In the genomic region with DNA sequence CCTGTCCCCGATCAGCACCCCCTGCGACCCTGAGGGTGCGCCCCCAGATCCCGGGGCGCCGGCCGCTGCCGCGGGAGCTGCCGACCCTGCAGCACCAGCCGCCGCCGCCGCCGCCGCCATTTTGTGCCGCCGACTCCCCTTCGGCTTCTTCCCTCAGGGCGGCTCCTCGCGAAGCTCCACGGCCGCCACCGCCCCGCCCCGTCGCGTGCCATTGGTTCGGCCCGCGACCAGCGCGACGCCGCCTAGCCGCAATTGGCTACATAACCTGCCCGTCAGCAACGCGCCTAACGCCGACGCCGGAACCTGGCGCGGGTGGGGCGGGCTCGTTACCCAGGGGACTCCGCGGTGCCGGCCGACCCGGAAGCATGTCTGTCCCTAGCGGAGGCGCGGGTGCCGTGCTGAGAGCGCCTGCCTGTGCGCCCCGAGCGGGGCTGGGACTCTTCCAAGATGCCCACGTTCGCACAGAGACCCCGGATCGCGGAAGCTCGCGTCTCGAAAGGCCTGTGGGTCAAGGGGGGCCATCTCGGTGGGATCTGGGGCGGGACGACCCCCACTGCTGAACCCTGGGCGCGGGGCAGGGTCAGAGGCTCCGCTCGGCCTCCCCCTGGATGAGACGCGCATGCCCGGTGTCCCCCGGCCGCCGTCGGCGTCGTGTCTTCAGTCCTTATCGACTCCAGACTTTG, we compare ENCODE assay signal across 8 cellular contexts. TPM values are rescaled to one million over a fixed set of nuclear protein-coding genes. Genes with fewer than 3 reads are reported as not detected.
DNase-seq lines count a peak whose midpoint lies in the region; ATAC-seq and TF ChIP-seq lines count a peak whose summit lies in the region.

Gene CCNL2, minus strand, starts transcription at position 149 of the 683 bp plus-strand sequence. Its CDS starts 29 bp downstream, at position 120.

- POLR2A ChIA-PET in CD4-positive, alpha-beta T cell (lab: Charles Lee), result interaction anchor here (0.6 to 4.2 kb wide), 18 partner anchors 9 to 510 kb away, joined by 3 to 80 read pairs (median 4); partner anchors contain the start of genes AURKAIP1, C1orf159, CDK11A and DVL1
- POLR2A ChIA-PET in activated CD4-positive, alpha-beta memory T cell treated with anti-CD3 and anti-CD28 coated beads for 36 hours (lab: Charles Lee), result interaction anchor here (0.8 to 2.6 kb wide), 6 partner anchors 8 to 112 kb away, joined by 3 to 17 read pairs (median 4); partner anchors contain the start of genes ATAD3A, AURKAIP1 and MRPL20

- no peaks in the 10 kb centered on the region for H3K9me3 Mint-ChIP-seq in CD4-positive, alpha-beta T cell
- H3K9me3 Mint-ChIP-seq in activated CD4-positive, alpha-beta memory T cell treated with anti-CD3 and anti-CD28 coated beads for 36 hours, result no peaks in the 10 kb centered on the region

- H3K4me3 ChIP-seq in dorsolateral prefrontal cortex, result peak within 1 kb of the TSS; percentile 78 to 100 (median 99)
- peak within 1 kb of the TSS; percentile 94 for H3K4me3 ChIP-seq in lower leg skin (ENCODE audit: low read depth, poor library complexity, severe bottlenecking)

- H3K27ac Mint-ChIP-seq in CD4-positive, alpha-beta T cell, result peak within 1 kb of the TSS; percentile 86
- peak within 1 kb of the TSS; percentile 90 for H3K27ac Mint-ChIP-seq in activated CD4-positive, alpha-beta memory T cell treated with anti-CD3 and anti-CD28 coated beads for 36 hours

- peak within 1 kb of the TSS; percentile 81 for H3K27ac ChIP-seq in CD4-positive, alpha-beta T cell (ENCODE audit: low read depth, low read length)
- H3K27ac ChIP-seq in dorsolateral prefrontal cortex, result peak within 1 kb of the TSS; percentile 58 to 96 (median 90)

- peak; percentile 95 for ATAC-seq in CD4-positive, alpha-beta T cell (ENCODE audit: poor library complexity)
- peak; percentile 86 for ATAC-seq in GM19438 (IDR thresholded peaks at IDR 0.05; ENCODE audit: low read depth, unreplicated experiment)
- ATAC-seq in HG03575 (IDR thresholded peaks at IDR 0.05; ENCODE audit: extremely low read depth, insufficient number of reproducible peaks, low FRiP score, unreplicated experiment), result peak; percentile 31

- CTCF ChIA-PET in CD4-positive, alpha-beta T cell (lab: Charles Lee), result interaction anchor here (1.0 to 2.0 kb wide), 6 partner anchors 9 to 75 kb away, joined by 3 to 11 read pairs (median 6); partner anchors contain the start of gene AURKAIP1
- CTCF ChIA-PET in activated CD4-positive, alpha-beta memory T cell treated with anti-CD3 and anti-CD28 coated beads for 36 hours (lab: Charles Lee), result interaction anchor here (0.6 to 4.2 kb wide), 11 partner anchors 9 to 298 kb away, joined by 3 to 21 read pairs (median 5); partner anchors contain the start of gene AURKAIP1

- peaks cover 74% of the 10 kb centered on the region for H3K36me3 Mint-ChIP-seq in CD4-positive, alpha-beta T cell (ENCODE audit: low read depth)
- H3K36me3 Mint-ChIP-seq in activated CD4-positive, alpha-beta memory T cell treated with anti-CD3 and anti-CD28 coated beads for 36 hours, result peaks cover 64% of the 10 kb centered on the region

- peak; percentile 45 for TF ChIP-seq CTCF in CD4-positive, alpha-beta T cell (IDR thresholded peaks at IDR 0.05)
- peak; percentile 23 to 80 (median 64) for TF ChIP-seq CTCF in dorsolateral prefrontal cortex (IDR thresholded peaks at IDR 0.05 in 54 of 56, conservative IDR thresholded peaks at IDR 0.05 in 2 of 56; ENCODE audit: low read depth in 1 of 56, partially characterized antibody in 56 of 56)
- TF ChIP-seq CTCF in lower leg skin (IDR thresholded peaks at IDR 0.05), result peak in 1 of 3 donors; percentile 51

- no peaks in the 10 kb centered on the region for H3K9me3 ChIP-seq in CD4-positive, alpha-beta T cell (ENCODE audit: control insufficient read depth, low read length)

- peaks cover 53% of the 10 kb centered on the region for H3K4me1 Mint-ChIP-seq in CD4-positive, alpha-beta T cell (ENCODE audit: low read depth)
- H3K4me1 Mint-ChIP-seq in activated CD4-positive, alpha-beta memory T cell treated with anti-CD3 and anti-CD28 coated beads for 36 hours (ENCODE audit: low read depth), result peaks cover 56% of the 10 kb centered on the region

- H3K4me3 Mint-ChIP-seq in CD4-positive, alpha-beta T cell, result peak within 1 kb of the TSS; percentile 92
- H3K4me3 Mint-ChIP-seq in activated CD4-positive, alpha-beta memory T cell treated with anti-CD3 and anti-CD28 coated beads for 36 hours, result peak within 1 kb of the TSS; percentile 89

- no peaks in the 10 kb centered on the region for H3K27me3 Mint-ChIP-seq in CD4-positive, alpha-beta T cell
- H3K27me3 Mint-ChIP-seq in activated CD4-positive, alpha-beta memory T cell treated with anti-CD3 and anti-CD28 coated beads for 36 hours, result no peaks in the 10 kb centered on the region

- intact Hi-C loops in CD4-positive, alpha-beta T cell (cut with DNase I, micrococcal nuclease), result loop anchor here (1.0 to 5.0 kb wide), 4 partner anchors 8 to 127 kb away; partner anchors contain the start of genes AURKAIP1 (in 2 of the 2), MRPL20 (in 1 of the 2) and UBE2J2 (in 1 of the 2)
- intact Hi-C loops in activated CD4-positive, alpha-beta memory T cell treated with anti-CD3 and anti-CD28 coated beads for 36 hours (cut with micrococcal nuclease), result loop anchor here (1.0 kb wide), 2 partner anchors 8 to 24 kb away; partner anchors contain the start of genes AURKAIP1 and MRPL20
- intact Hi-C loops in dorsolateral prefrontal cortex (cut with DNase I) (loop anchor here (1.0 to 2.0 kb wide), 2 partner anchors 8 to 25 kb away; partner anchors contain the start of genes AURKAIP1 (in 1 of the 2) and MRPL20 (in 1 of the 2)), lower leg skin (cut with DNase I; ENCODE audit: low total_unique reads) (no loop called here)

- 1% methylated on average over 20 to 36 of the region's 86 CpGs for WGBS in lower leg skin, 2 donors

- DNase-seq in CD4-positive, alpha-beta T cell, result peak; percentile 98 to 100 (median 99)
- peak; percentile 99 for DNase-seq in NCI-H82 (lab: John Stamatoyannopoulos, UW)
- peak; percentile 100 for DNase-seq in activated CD4-positive, alpha-beta memory T cell treated with anti-CD3 and anti-CD28 coated beads for 36 hours
- peak; percentile 96 to 99 (median 98) for DNase-seq in dorsolateral prefrontal cortex
- peak; percentile 96 to 100 for DNase-seq in lower leg skin (ENCODE audit: low spot score in 2 of 2)
- DNase-seq in stimulated activated CD4-positive, alpha-beta T cell treated with anti-CD3 and anti-CD28 coated beads, Interleukin-4, amount 100 ng/mL, for 48 hours (ENCODE audit: low read depth in 2 of 2), result peak; percentile 99 to 100

- no peaks in the 10 kb centered on the region for H3K27me3 ChIP-seq in CD4-positive, alpha-beta T cell (ENCODE audit: control insufficient read depth, insufficient read depth, low read length)
- no peaks in the 10 kb centered on the region for H3K27me3 ChIP-seq in dorsolateral prefrontal cortex

- TF ChIP-seq POLR2A in lower leg skin (IDR thresholded peaks at IDR 0.05), result no peak

RNA-seq across cellular contexts. Expression of gene CCNL2, which starts in this region (rescaled TPM):
- total RNA-seq in CD4-positive, alpha-beta T cell, result 100 to 1,000 TPM; 274 to 281 TPM
- total RNA-seq in activated CD4-positive, alpha-beta memory T cell treated with anti-CD3 and anti-CD28 coated beads for 36 hours, result 100 to 1,000 TPM in 1 of 2 experiments, 10 to 100 TPM in 1; 96.0 to 108 TPM
- total RNA-seq in dorsolateral prefrontal cortex (100 to 1,000 TPM; 111 to 235 (median 165) TPM), lower leg skin (100 to 1,000 TPM; 122 to 249 (median 142) TPM)

Comparison
In these comparisons a context has a peak if more than half of its experiments do, and no peak if none do; other contexts are left out.
1. Peak in every context shown above with its lines: DNase-seq, ATAC-seq, H3K4me3 ChIP-seq and H3K27ac ChIP-seq.
2. ATAC-seq: peak in every context shown above with its lines; median percentile 95 in CD4-positive, alpha-beta T cell; 86 in GM19438; 31 in HG03575.